Comparison of ENCODE assay signal across 8 cellular contexts in the genomic region with DNA sequence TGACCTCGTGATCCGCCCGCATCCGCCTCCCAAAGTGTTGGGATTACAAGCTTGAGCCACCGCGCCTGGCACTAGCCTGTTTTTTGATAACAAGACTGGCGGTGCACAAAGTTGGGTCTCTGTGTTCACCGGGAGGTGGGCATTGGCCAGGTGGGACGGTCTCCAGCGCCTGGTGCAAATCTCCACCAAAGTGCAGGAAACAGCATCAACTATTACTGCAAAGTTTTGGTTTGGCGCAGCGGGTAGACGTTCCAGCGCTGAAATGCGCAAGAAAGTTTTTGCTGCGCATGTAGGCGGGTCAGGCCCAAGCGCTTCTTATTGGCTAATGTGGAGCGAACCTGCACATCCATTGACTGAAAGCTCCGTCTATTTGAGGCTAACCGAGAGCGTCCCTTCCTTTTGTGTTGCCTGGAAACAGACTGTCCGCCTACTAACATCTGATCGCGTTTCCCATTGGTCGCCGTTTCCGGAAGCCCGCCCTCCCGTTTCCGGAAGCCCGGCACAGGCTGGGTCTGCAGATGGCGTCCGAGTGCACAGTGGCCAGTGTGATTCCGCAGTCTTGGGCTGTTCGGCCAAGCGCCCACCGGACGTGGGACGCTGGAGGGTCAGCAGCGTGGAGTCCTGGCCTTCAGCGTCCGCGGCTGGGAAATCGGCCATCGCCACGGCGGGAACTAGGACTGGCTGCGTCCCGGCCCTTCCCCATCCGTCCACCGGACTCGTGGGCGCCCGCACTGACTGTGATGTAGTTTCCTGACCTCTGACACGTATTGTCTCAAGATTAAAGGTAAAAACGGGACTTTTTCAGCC. TPM values are rescaled to one million over a fixed set of nuclear protein-coding genes. Genes with fewer than 3 reads are reported as not detected.
DNase-seq lines count a peak whose midpoint lies in the region; ATAC-seq lines count a peak whose summit lies in the region.

No MANE protein-coding gene starts in this region.

- peak; percentile 99 for DNase-seq in Ammon's horn (ENCODE audit: low spot score)
- DNase-seq in NCI-H460 (ENCODE audit: extremely low read depth, low read depth), result peak; percentile 95
- DNase-seq in activated CD4-positive, alpha-beta T cell treated with anti-CD3 and anti-CD28 coated beads for 24 hours (ENCODE audit: low read depth in 2 of 2), result peak; percentile 79 to 82
- DNase-seq in kidney glomerular epithelial cell (lab: John Stamatoyannopoulos, UW), result peak; percentile 99
- DNase-seq in stimulated activated CD4-positive, alpha-beta T cell treated with anti-CD3 and anti-CD28 coated beads, Interleukin-1b, Interleukin-23, amount 100 ng/mL, for 1 hour (ENCODE audit: low read depth in 2 of 2), result peak; percentile 80 to 82

- peak overlapping the region; percentile 79 for H3K27ac ChIP-seq in cingulate gyrus (ENCODE audit: low read depth, low read length)

- ATAC-seq in GM19043 (IDR thresholded peaks at IDR 0.05; ENCODE audit: low read depth, unreplicated experiment) (peak; percentile 94), HG03378 (IDR thresholded peaks at IDR 0.05; ENCODE audit: unreplicated experiment) (peak; percentile 99)

RNA-seq across cellular contexts. Expression of gene ZNF527, which starts 53.3 kb away (rescaled TPM):
- total RNA-seq in NCI-H460 (2014; rRNA removed; shearing (Covaris generic)), result 4.3 and 4.7 TPM in 2 replicates
- 3.9 and 4.9 TPM in 2 replicates for polyA plus RNA-seq in NCI-H460 (2014; cell fraction: nucleus; rRNA removed)

Comparison
In these comparisons a context has a peak if more than half of its experiments do, and no peak if none do; other contexts are left out.
1. Peak in every context shown above with its lines: DNase-seq, ATAC-seq and H3K27ac ChIP-seq.